ENCODE assay signal across 8 cellular contexts in the genomic region with DNA sequence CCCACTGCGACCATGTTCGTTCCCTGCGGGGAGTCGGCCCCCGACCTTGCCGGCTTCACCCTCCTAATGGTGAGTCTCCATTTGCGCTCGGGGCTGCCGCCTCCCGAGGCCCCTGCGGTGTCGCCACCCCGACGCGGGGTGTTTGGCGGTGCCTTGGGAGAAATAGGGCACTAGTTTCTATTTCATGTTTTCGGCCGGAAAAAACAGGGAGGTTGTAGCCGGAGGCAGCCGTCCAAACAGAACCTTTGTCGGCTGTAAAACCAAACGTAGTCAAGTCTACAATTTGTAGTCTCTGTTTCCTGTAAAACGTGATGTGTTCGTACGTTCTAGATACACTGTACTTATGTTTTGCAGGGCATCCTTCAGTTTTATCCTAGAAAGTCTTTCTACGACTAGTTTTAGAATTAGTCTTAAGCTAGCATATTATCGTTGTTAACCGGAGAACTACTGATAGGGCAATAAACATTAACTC. TPM values are rescaled to one million over a fixed set of nuclear protein-coding genes. Genes with fewer than 3 reads are reported as not detected.
DNase-seq lines count a peak whose midpoint lies in the region; TF ChIP-seq lines count a peak whose summit lies in the region.

No MANE protein-coding gene starts in this region.

- H3K79me2 ChIP-seq in MM.1S (ENCODE audit: low read length) (peaks cover 59% of the 10 kb centered on the region), osteoblast (ENCODE audit: insufficient read depth, low read length) (peaks cover 64% of the 10 kb centered on the region)

- no peaks in the 10 kb centered on the region for H3K9me3 Mint-ChIP-seq in endodermal cell

- no peaks in the 10 kb centered on the region for H3K27me3 Mint-ChIP-seq in endodermal cell (ENCODE audit: insufficient read depth)

- H3K9ac ChIP-seq in MM.1S (ENCODE audit: low read length) (peak overlapping the region; percentile 96), endodermal cell (ENCODE audit: extremely low read depth, low read length, poor library complexity, severe bottlenecking) (peak overlapping the region; percentile 97)

- H3K4me1 Mint-ChIP-seq in endodermal cell: peaks cover 17% of the 10 kb centered on the region

- peak overlapping the region; percentile 100 for H3K27ac Mint-ChIP-seq in endodermal cell

- H3K4me1 ChIP-seq in MM.1S (ENCODE audit: low read length) (peaks cover 17% of the 10 kb centered on the region), endodermal cell (ENCODE audit: control insufficient read depth, insufficient read depth, low read length) (no peaks in the 10 kb centered on the region), osteoblast (ENCODE audit: insufficient read depth, low read length) (peaks cover 18% of the 10 kb centered on the region)

- H2AFZ ChIP-seq in MM.1S (ENCODE audit: low read length) (peak overlapping the region; percentile 79), osteoblast (ENCODE audit: low read length) (peak overlapping the region; percentile 96)

- TF ChIP-seq CTCF in MM.1S (IDR thresholded peaks at IDR 0.05; ENCODE audit: low read length) (no peak), endodermal cell (conservative IDR thresholded peaks at IDR 0.05) (no peak), osteoblast (IDR thresholded peaks at IDR 0.05; ENCODE audit: extremely low read depth, low read depth, low read length) (no peak)

- DNase-seq in NCI-H748 treated with DMSO at 0.1 percent for 48 hours (lab: John Stamatoyannopoulos, UW) (peak; percentile 55), NCI-H748 (lab: John Stamatoyannopoulos, UW; ENCODE audit: unreplicated experiment) (no peak), MM.1S (no peak), endodermal cell (no peak), osteoblast (ENCODE audit: insufficient read length, low spot score, missing footprints) (peak; percentile 87), superior temporal gyrus (ENCODE audit: extremely low spot score) (no peak), NCI-H510A treated with DMSO at 0.1 percent for 48 hours (lab: John Stamatoyannopoulos, UW) (no peak), SK-N-DZ (ENCODE audit: low spot score) (no peak)

- H3K4me2 ChIP-seq in MM.1S (ENCODE audit: low read depth, low read length): peak overlapping the region; percentile 77
- H3K4me2 ChIP-seq in osteoblast (ENCODE audit: insufficient read depth, low read length): peak overlapping the region; percentile 91

- H3K27ac ChIP-seq in MM.1S (ENCODE audit: low read length) (peak overlapping the region; percentile 84), endodermal cell (ENCODE audit: low read depth, low read length) (peak overlapping the region; percentile 100), osteoblast (ENCODE audit: low read depth, low read length) (peak overlapping the region; percentile 97)

- no peaks in the 10 kb centered on the region for H3K9me3 ChIP-seq in MM.1S (replicated peaks; ENCODE audit: insufficient read depth, low read length)
- H3K9me3 ChIP-seq in endodermal cell (ENCODE audit: control insufficient read depth, low read length): no peaks in the 10 kb centered on the region
- no peaks in the 10 kb centered on the region for H3K9me3 ChIP-seq in osteoblast (ENCODE audit: low read depth, low read length)

- H3K36me3 Mint-ChIP-seq in endodermal cell (ENCODE audit: low read depth): peaks cover 42% of the 10 kb centered on the region

- 0 out of 2 replicates have a peak, but pooled peaks cover 4% of the 10 kb centered on the region for H3K36me3 ChIP-seq in MM.1S (replicated peaks; ENCODE audit: insufficient read depth, low read length)
- H3K36me3 ChIP-seq in endodermal cell (ENCODE audit: control insufficient read depth, insufficient read depth, low read length): peaks cover 43% of the 10 kb centered on the region
- H3K36me3 ChIP-seq in osteoblast (ENCODE audit: insufficient read depth, low read length): peaks cover 27% of the 10 kb centered on the region

- H4K20me1 ChIP-seq in MM.1S (ENCODE audit: insufficient read depth, low read length) (peaks cover 3% of the 10 kb centered on the region; the same call in 1 of the 2 replicates), osteoblast (ENCODE audit: insufficient read depth, low read length) (peaks cover 13% of the 10 kb centered on the region)

- WGBS in endodermal cell (ENCODE audit: insufficient coverage in 1 of 2, insufficient read length in 1 of 2), 2 experiments: 0% methylated on average over 27 to 28 of the region's 28 CpGs

- H3K27me3 ChIP-seq in MM.1S (replicated peaks; ENCODE audit: insufficient read depth, low read length) (no peaks in the 10 kb centered on the region), endodermal cell (ENCODE audit: control insufficient read depth, insufficient read depth, low read length, poor library complexity, severe bottlenecking) (no peaks in the 10 kb centered on the region), osteoblast (ENCODE audit: insufficient read depth, low read length) (no peaks in the 10 kb centered on the region)

- H3F3A ChIP-seq in MM.1S (ENCODE audit: insufficient read depth, low read length): peaks cover 12% of the 10 kb centered on the region

- H3K4me3 ChIP-seq in MM.1S (ENCODE audit: low read length): peak overlapping the region; percentile 86
- peak overlapping the region; percentile 96 for H3K4me3 ChIP-seq in endodermal cell (ENCODE audit: low read length)
- H3K4me3 ChIP-seq in osteoblast (ENCODE audit: insufficient read depth, low read length): peak overlapping the region; percentile 97

- peak overlapping the region; percentile 97 for H3K4me3 Mint-ChIP-seq in endodermal cell

- H3K9me2 ChIP-seq in MM.1S (replicated peaks; ENCODE audit: insufficient read depth, low read length): no peaks in the 10 kb centered on the region

RNA-seq across cellular contexts. Expression of a gene that starts 0.3 kb away (rescaled TPM):
- 10 to 100 TPM; 65.5 to 70.2 TPM for total RNA-seq in endodermal cell
- 102 TPM for polyA plus RNA-seq in endodermal cell (2013, experiment 1 of 2)
- 89.8 TPM for polyA plus RNA-seq in endodermal cell (2013, experiment 2 of 2)
- 94.5 and 114 TPM in 2 replicates for total RNA-seq in osteoblast
- polyA plus RNA-seq in SK-N-DZ (2014; cell fraction: cytosol; rRNA removed): 108 and 142 TPM in 2 replicates
- 101 and 113 TPM in 2 replicates for polyA plus RNA-seq in SK-N-DZ (2014; cell fraction: nucleus; rRNA removed)

RNA-seq across cellular contexts. Expression of a gene that starts 0.6 kb away (rescaled TPM):
- total RNA-seq in endodermal cell (10 to 100 TPM; 17.8 to 19.2 TPM), osteoblast (9.7 and 10.1 TPM in 2 replicates)
- 15.4 TPM for polyA plus RNA-seq in endodermal cell (2013, experiment 1 of 2)
- 14.3 TPM for polyA plus RNA-seq in endodermal cell (2013, experiment 2 of 2)
- polyA plus RNA-seq in SK-N-DZ (2014; cell fraction: cytosol; rRNA removed): 27.8 and 32.1 TPM in 2 replicates
- polyA plus RNA-seq in SK-N-DZ (2014; cell fraction: nucleus; rRNA removed): 39.9 and 40.3 TPM in 2 replicates

RNA-seq across cellular contexts. Expression of a gene that starts 45.2 kb away (rescaled TPM):
- total RNA-seq in endodermal cell: 10 to 100 TPM; 14.2 to 17.2 TPM
- polyA plus RNA-seq in endodermal cell (2013, experiment 1 of 2): 11.6 TPM
- polyA plus RNA-seq in endodermal cell (2013, experiment 2 of 2): 9.6 TPM
- total RNA-seq in osteoblast: 61.6 and 64.4 TPM in 2 replicates
- polyA plus RNA-seq in SK-N-DZ (2014; cell fraction: cytosol; rRNA removed): 23.3 and 25.0 TPM in 2 replicates
- polyA plus RNA-seq in SK-N-DZ (2014; cell fraction: nucleus; rRNA removed): 22.1 and 26.1 TPM in 2 replicates

Comparison
In these comparisons a context has a peak if more than half of its experiments do, and no peak if none do; other contexts are left out.
1. DNase-seq: peak in NCI-H748 treated with DMSO at 0.1 percent for 48 hours (single experiment) and osteoblast (single experiment); none in NCI-H748 (single experiment), MM.1S (single experiment), endodermal cell (single experiment), superior temporal gyrus (single experiment), NCI-H510A treated with DMSO at 0.1 percent for 48 hours (single experiment) and SK-N-DZ (single experiment).
2. Peak in every context shown above with its lines, with median percentiles within 50 percentile points of each other: H3K27ac ChIP-seq and H3K4me3 ChIP-seq.